22 cellular contexts compared by ENCODE assay signal in the genomic region with DNA sequence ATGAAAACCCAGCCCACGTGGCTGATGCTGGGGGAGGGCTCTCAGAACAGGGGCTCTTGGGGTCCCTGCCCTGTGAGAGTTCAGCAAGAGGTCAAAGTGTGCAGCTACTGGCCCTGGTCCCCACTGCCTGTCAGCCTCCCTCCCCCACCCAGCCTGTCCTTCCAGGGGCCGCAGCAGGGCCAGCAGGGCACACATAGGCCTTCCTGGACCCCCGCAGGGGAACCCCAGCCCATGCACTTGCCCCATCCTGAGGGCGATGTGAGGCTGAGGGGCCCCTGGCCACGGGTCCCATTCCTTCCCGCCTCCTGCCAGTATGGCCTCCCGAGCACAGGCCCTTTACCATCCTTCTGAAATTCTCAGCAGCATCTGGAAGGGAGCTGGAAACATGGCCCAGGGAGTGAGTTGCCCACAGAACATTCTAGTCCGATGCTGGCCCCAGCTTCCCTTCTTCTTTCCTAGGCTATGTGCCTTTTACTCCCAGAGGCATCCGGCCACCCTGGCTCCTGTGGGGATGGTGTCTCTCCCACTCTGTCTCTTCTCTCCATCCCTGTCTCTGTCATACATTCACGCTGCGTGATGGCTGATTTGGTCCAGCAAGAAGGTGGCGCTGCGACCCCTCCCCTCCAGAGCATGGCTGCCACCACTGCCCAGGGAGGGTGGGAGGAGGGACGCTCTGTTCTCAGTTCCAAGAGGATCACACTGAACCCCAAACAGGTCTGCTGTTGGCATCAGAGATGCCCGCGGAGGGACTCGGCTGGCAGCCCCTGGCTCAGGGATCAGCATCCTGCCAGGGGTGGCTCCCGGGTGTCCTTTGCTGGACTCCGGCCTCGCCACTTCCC. TPM values are rescaled to one million over a fixed set of nuclear protein-coding genes. Genes with fewer than 3 reads are reported as not detected.
DNase-seq lines count a peak whose midpoint lies in the region; ATAC-seq and TF ChIP-seq lines count a peak whose summit lies in the region.
"Had no signal": no experiment of that assay in that cellular context is flagged by ENCODE, and none has a peak within 500 bp of the region (broad histone marks: within the 10 kb centered on the region; RNA-seq: fewer than 3 reads in every experiment).

No MANE protein-coding gene starts in this region.

- no peak for TF ChIP-seq CTCF in heart right ventricle (IDR thresholded peaks at IDR 0.05)
- no peak for TF ChIP-seq CTCF in spleen (IDR thresholded peaks at IDR 0.05 in 8 of 11, conservative IDR thresholded peaks at IDR 0.05 in 3 of 11)

- 81 to 85% methylated on average over 19 to 20 of the region's 20 CpGs for WGBS in heart right ventricle, 2 donors
- 89% methylated on average over 20 of the region's 20 CpGs for WGBS in mesenchymal stem cell
- WGBS in spleen, 5 donors: 76 to 91% (median 83%) methylated on average over 13 to 20 of the region's 20 CpGs

- H2BK5ac ChIP-seq in mesenchymal stem cell (ENCODE audit: low read depth, low read length, poor library complexity, severe bottlenecking): no peak overlapping the region

- H3K27me3 ChIP-seq in heart right ventricle (peaks cover 0 to 5% (median 0%) of the 10 kb centered on the region in 7 donors), mesenchymal stem cell (ENCODE audit: control insufficient read depth in 1 of 2, insufficient read depth in 1 of 2, low read length in 2 of 2) (peaks cover 20 to 35% of the 10 kb centered on the region in 2 experiments), spleen (replicated peaks in 1 of 7) (peaks cover 0 to 32% (median 0%) of the 10 kb centered on the region in 7 donors)

- no peak overlapping the region for H3K9ac ChIP-seq in mesenchymal stem cell (ENCODE audit: low read length)
- H3K9ac ChIP-seq: BLaER1 treated with 17β-estradiol and CSF1 and Interleukin-3, amounts not matched to agents 10 nM and 100 nM had no signal

- no peaks in the 10 kb centered on the region for H3K36me3 ChIP-seq in heart right ventricle
- no peaks in the 10 kb centered on the region for H3K36me3 ChIP-seq in mesenchymal stem cell (ENCODE audit: control insufficient read depth in 1 of 2, insufficient read depth in 2 of 2, low read depth in 1 of 2, low read length in 2 of 2)
- H3K36me3 ChIP-seq in spleen: no peaks in the 10 kb centered on the region
- H3K36me3 ChIP-seq: BLaER1 treated with 17β-estradiol and CSF1 and Interleukin-3, amounts not matched to agents 10 nM and 100 nM had no signal

- H3K4me3 Mint-ChIP-seq in activated T-helper 1 cell treated with anti-CD3 and anti-CD28 coated beads, Interleukin-12 subunit alpha, Interleukin-12 subunit beta, Interleukin-2, Interleukin-4 antibody, amounts not matched to agents 30 ng/mL and 10 ng/mL and 1 ng/mL, durations not matched to agents 14 hours and 24 hours and 36 hours: no peak overlapping the region
- H3K4me3 Mint-ChIP-seq: CD4-positive, alpha-beta memory T cell; IgD-negative memory B cell had no signal

- no peaks in the 10 kb centered on the region for H3K36me3 Mint-ChIP-seq in activated T-helper 1 cell treated with anti-CD3 and anti-CD28 coated beads, Interleukin-12 subunit alpha, Interleukin-12 subunit beta, Interleukin-2, Interleukin-4 antibody, amounts not matched to agents 30 ng/mL and 10 ng/mL and 1 ng/mL, durations not matched to agents 14 hours and 24 hours and 36 hours (ENCODE audit: low read depth)
- H3K36me3 Mint-ChIP-seq: CD4-positive, alpha-beta memory T cell had no signal

- H3K4me1 ChIP-seq in heart right ventricle (no peaks in the 10 kb centered on the region), mesenchymal stem cell (ENCODE audit: control insufficient read depth, insufficient read depth, low read depth, low read length) (peaks cover 6% of the 10 kb centered on the region), spleen (peaks cover 0 to 28% (median 2%) of the 10 kb centered on the region in 6 donors)
- H3K4me1 ChIP-seq: Caco-2 had no signal

- H3K4me1 Mint-ChIP-seq in activated T-helper 1 cell treated with anti-CD3 and anti-CD28 coated beads, Interleukin-12 subunit alpha, Interleukin-12 subunit beta, Interleukin-2, Interleukin-4 antibody, amounts not matched to agents 30 ng/mL and 10 ng/mL and 1 ng/mL, durations not matched to agents 14 hours and 24 hours and 36 hours (ENCODE audit: low read depth): peaks cover 14% of the 10 kb centered on the region

- H3K9me3 ChIP-seq in heart right ventricle: peaks cover 0 to 9% (median 0%) of the 10 kb centered on the region in 11 donors
- no peaks in the 10 kb centered on the region for H3K9me3 ChIP-seq in mesenchymal stem cell (ENCODE audit: control insufficient read depth, low read length)
- peaks cover 0 to 4% (median 0%) of the 10 kb centered on the region in 8 donors for H3K9me3 ChIP-seq in spleen
- H3K9me3 ChIP-seq: BLaER1 treated with 17β-estradiol and CSF1 and Interleukin-3, amounts not matched to agents 10 nM and 100 nM; Caco-2 had no signal

- no peak overlapping the region for H3K4me2 ChIP-seq in mesenchymal stem cell (ENCODE audit: low read length, poor library complexity, severe bottlenecking)

- no peak for ATAC-seq in Right ventricle myocardium superior (ENCODE audit: poor library complexity)
- ATAC-seq in heart right ventricle: no peak

- H2BK120ac ChIP-seq in mesenchymal stem cell (ENCODE audit: low read depth, low read length): no peak overlapping the region

- H2BK15ac ChIP-seq in mesenchymal stem cell (ENCODE audit: low read depth, poor library complexity, severe bottlenecking): no peak overlapping the region

- H3K27ac ChIP-seq in heart right ventricle: no peak overlapping the region
- H3K27ac ChIP-seq in mesenchymal stem cell (ENCODE audit: low read length, poor library complexity, severe bottlenecking): no peak overlapping the region
- no peak overlapping the region for H3K27ac ChIP-seq in spleen
- H3K27ac ChIP-seq: BLaER1 treated with 17β-estradiol and CSF1 and Interleukin-3, amounts not matched to agents 10 nM and 100 nM; RWPE1 had no signal

- H3K27ac Mint-ChIP-seq in activated T-helper 1 cell treated with anti-CD3 and anti-CD28 coated beads, Interleukin-12 subunit alpha, Interleukin-12 subunit beta, Interleukin-2, Interleukin-4 antibody, amounts not matched to agents 30 ng/mL and 10 ng/mL and 1 ng/mL, durations not matched to agents 14 hours and 24 hours and 36 hours: peak overlapping the region; percentile 41
- H3K27ac Mint-ChIP-seq: CD4-positive, alpha-beta memory T cell; IgD-negative memory B cell had no signal

- no peak overlapping the region for H2AFZ ChIP-seq in mesenchymal stem cell (ENCODE audit: low read depth, low read length)

- no peak for TF ChIP-seq POLR2A in spleen (IDR thresholded peaks at IDR 0.05)

- no peak overlapping the region for H2AK5ac ChIP-seq in mesenchymal stem cell (ENCODE audit: low read length, severe bottlenecking)

- H3K18ac ChIP-seq in mesenchymal stem cell (ENCODE audit: low read depth in 1 of 2, low read length in 2 of 2): no peak overlapping the region

- no peak overlapping the region for H3K23ac ChIP-seq in mesenchymal stem cell (ENCODE audit: low read length in 2 of 2)

- peak overlapping the region; percentile 6 for H4K91ac ChIP-seq in mesenchymal stem cell (ENCODE audit: low read length)

- H3K14ac ChIP-seq in mesenchymal stem cell (ENCODE audit: low read length in 2 of 2): no peak overlapping the region

- no peak overlapping the region for H3K4ac ChIP-seq in mesenchymal stem cell (ENCODE audit: low read depth in 1 of 2, low read length in 2 of 2)

- intact Hi-C loops in Right ventricle myocardium superior (cut with DNase I) (no loop called here), heart right ventricle (cut with DNase I) (no loop called here), spleen (cut with DNase I; ENCODE audit: low total_unique reads) (loop anchor here (5.0 kb wide), 1 partner anchor 242 kb away; no protein-coding TSS in a partner anchor)
- intact Hi-C loops in activated T-helper 1 cell treated with anti-CD3 and anti-CD28 coated beads, Interleukin-12 subunit alpha, Interleukin-12 subunit beta, Interleukin-2, Interleukin-4 antibody, amounts not matched to agents 30 ng/mL and 10 ng/mL and 1 ng/mL, durations not matched to agents 14 hours and 24 hours and 36 hours (cut with micrococcal nuclease): no loop called here

- no peak overlapping the region for H2BK12ac ChIP-seq in mesenchymal stem cell (ENCODE audit: low read length in 2 of 2)

- H3K79me1 ChIP-seq in mesenchymal stem cell (replicated peaks; ENCODE audit: low read length, poor library complexity, severe bottlenecking): no peaks in the 10 kb centered on the region

- peaks cover 13% of the 10 kb centered on the region for H3K27me3 Mint-ChIP-seq in activated T-helper 1 cell treated with anti-CD3 and anti-CD28 coated beads, Interleukin-12 subunit alpha, Interleukin-12 subunit beta, Interleukin-2, Interleukin-4 antibody, amounts not matched to agents 30 ng/mL and 10 ng/mL and 1 ng/mL, durations not matched to agents 14 hours and 24 hours and 36 hours (ENCODE audit: insufficient read depth)

- H3K4me3 ChIP-seq in heart right ventricle (no peak overlapping the region), mesenchymal stem cell (ENCODE audit: insufficient read depth in 1 of 2, low read depth in 1 of 2, low read length in 2 of 2) (no peak overlapping the region), spleen (no peak overlapping the region)
- H3K4me3 ChIP-seq: BLaER1 treated with 17β-estradiol and CSF1 and Interleukin-3, amounts not matched to agents 10 nM and 100 nM had no signal

- no peaks in the 10 kb centered on the region for H3K9me3 Mint-ChIP-seq in activated T-helper 1 cell treated with anti-CD3 and anti-CD28 coated beads, Interleukin-12 subunit alpha, Interleukin-12 subunit beta, Interleukin-2, Interleukin-4 antibody, amounts not matched to agents 30 ng/mL and 10 ng/mL and 1 ng/mL, durations not matched to agents 14 hours and 24 hours and 36 hours
- H3K9me3 Mint-ChIP-seq: CD4-positive, alpha-beta memory T cell had no signal

- DNase-seq in Right ventricle myocardium superior: peak; percentile 34
- no peak for DNase-seq in heart right ventricle
- DNase-seq in activated T-helper 1 cell treated with anti-CD3 and anti-CD28 coated beads, Interleukin-12 subunit alpha, Interleukin-12 subunit beta, Interleukin-2, Interleukin-4 antibody, amounts not matched to agents 30 ng/mL and 10 ng/mL and 1 ng/mL, durations not matched to agents 14 hours and 24 hours and 36 hours (ENCODE audit: low spot score): no peak
- no peak for DNase-seq in mesenchymal stem cell
- DNase-seq in spleen: peak; percentile 61
- no peak for DNase-seq in HUDEP-2 (lab: John Stamatoyannopoulos, UW; ENCODE audit: unreplicated experiment in 76 of 76)
- DNase-seq in 8988T: no peak
- DNase-seq: ACHN; CD4-positive, alpha-beta memory T cell; DMS 273 treated with DMSO at 0.1 percent for 48 hours; DMS79 treated with DMSO at 0.1 percent for 48 hours; NCI-H1105; NCI-H146; NCI-H2029 treated with DMSO at 0.1 percent for 48 hours; NCI-H226; NCI-H510A treated with DMSO at 0.1 percent for 48 hours; NCI-H774; NK-92 treated with Interleukin-12 subunit alpha and Interleukin-12 subunit beta, amount 100 ng/mL, for 24 hours had no signal

- H4K8ac ChIP-seq in mesenchymal stem cell (ENCODE audit: low read length): no peak overlapping the region

RNA-seq across cellular contexts. Expression of a gene that starts 19.6 kb away (rescaled TPM):
- total RNA-seq in Right ventricle myocardium superior (65.5 TPM), heart right ventricle (10 to 100 TPM; 43.4 to 76.9 (median 49.8) TPM), spleen (10 to 100 TPM; 20.3 to 45.0 (median 22.0) TPM)
- polyA plus RNA-seq in heart right ventricle (100 to 1,000 TPM in 1 of 2 donors, 10 to 100 TPM in 1; 45.5 to 126 TPM), spleen (10 to 100 TPM; 59.3 to 77.3 (median 66.2) TPM)
- total RNA-seq in activated T-helper 1 cell treated with anti-CD3 and anti-CD28 coated beads, Interleukin-12 subunit alpha, Interleukin-12 subunit beta, Interleukin-2, Interleukin-4 antibody, amounts not matched to agents 30 ng/mL and 10 ng/mL and 1 ng/mL, durations not matched to agents 14 hours and 24 hours and 36 hours: 109 and 118 TPM in 2 replicates
- 94.6 TPM for polyA plus RNA-seq in mesenchymal stem cell (2013, experiment 1 of 2)
- 92.6 TPM for polyA plus RNA-seq in mesenchymal stem cell (2013, experiment 2 of 2)

RNA-seq across cellular contexts. Expression of a gene that starts 21.2 kb away (rescaled TPM):
- total RNA-seq in Right ventricle myocardium superior (126 TPM), heart right ventricle (100 to 1,000 TPM in 3 of 10 donors, 10 to 100 TPM in 7; 60.2 to 137 (median 84.3) TPM), spleen (10 to 100 TPM; 18.2 to 38.4 (median 25.1) TPM)
- polyA plus RNA-seq in heart right ventricle (100 to 1,000 TPM; 187 to 198 TPM), spleen (10 to 100 TPM; 36.7 to 74.2 (median 49.3) TPM)
- total RNA-seq in activated T-helper 1 cell treated with anti-CD3 and anti-CD28 coated beads, Interleukin-12 subunit alpha, Interleukin-12 subunit beta, Interleukin-2, Interleukin-4 antibody, amounts not matched to agents 30 ng/mL and 10 ng/mL and 1 ng/mL, durations not matched to agents 14 hours and 24 hours and 36 hours: 40.3 and 41.5 TPM in 2 replicates
- 102 TPM for polyA plus RNA-seq in mesenchymal stem cell (2013, experiment 1 of 2)
- 105 TPM for polyA plus RNA-seq in mesenchymal stem cell (2013, experiment 2 of 2)

Comparison
In these comparisons a context has a peak if more than half of its experiments do, and no peak if none do; other contexts are left out.
1. DNase-seq: peak in Right ventricle myocardium superior (single experiment) and spleen (single experiment); none in heart right ventricle (0 of 2), activated T-helper 1 cell treated with anti-CD3 and anti-CD28 coated beads, Interleukin-12 subunit alpha, Interleukin-12 subunit beta, Interleukin-2, Interleukin-4 antibody, amounts not matched to agents 30 ng/mL and 10 ng/mL and 1 ng/mL, durations not matched to agents 14 hours and 24 hours and 36 hours (single experiment), mesenchymal stem cell (single experiment), HUDEP-2 (0 of 76) and 8988T (single experiment).